In genomic region chr4:14294611-14295010, GRCh38 we compare ENCODE assay signal across 1 cellular context.
TF ChIP-seq lines count a peak whose summit lies in the region.

No MANE protein-coding gene starts in this region.

TF ChIP-seq in IMR-90, 13 proteins besides CTCF, POLR2A, EP300 and RAD21 (continued from another document):
- no peak for TF ChIP-seq MAFK (IDR thresholded peaks at IDR 0.05; ENCODE audit: low read depth, low read length)
- no peak for TF ChIP-seq BHLHE40 (IDR thresholded peaks at IDR 0.05; ENCODE audit: low read depth, low read length)
- no peak for TF ChIP-seq SMC3 (IDR thresholded peaks at IDR 0.05; ENCODE audit: low read depth, low read length)
- no peak for TF ChIP-seq NFE2L2 (IDR thresholded peaks at IDR 0.05; ENCODE audit: low read depth, low read length)
- TF ChIP-seq ELK1 (IDR thresholded peaks at IDR 0.05; ENCODE audit: borderline replicate concordance, low read depth, low read length): no peak
- TF ChIP-seq USF2 (IDR thresholded peaks at IDR 0.05; ENCODE audit: low read depth, low read length): no peak
- TF ChIP-seq RFX5 (IDR thresholded peaks at IDR 0.05; ENCODE audit: low read depth, low read length): no peak
- no peak for TF ChIP-seq CEBPB (IDR thresholded peaks at IDR 0.05; ENCODE audit: low read depth, low read length)
- TF ChIP-seq CHD1 (IDR thresholded peaks at IDR 0.05; ENCODE audit: low read depth, low read length): no peak
